ENCODE assay signal across 8 cellular contexts in the genomic region with DNA sequence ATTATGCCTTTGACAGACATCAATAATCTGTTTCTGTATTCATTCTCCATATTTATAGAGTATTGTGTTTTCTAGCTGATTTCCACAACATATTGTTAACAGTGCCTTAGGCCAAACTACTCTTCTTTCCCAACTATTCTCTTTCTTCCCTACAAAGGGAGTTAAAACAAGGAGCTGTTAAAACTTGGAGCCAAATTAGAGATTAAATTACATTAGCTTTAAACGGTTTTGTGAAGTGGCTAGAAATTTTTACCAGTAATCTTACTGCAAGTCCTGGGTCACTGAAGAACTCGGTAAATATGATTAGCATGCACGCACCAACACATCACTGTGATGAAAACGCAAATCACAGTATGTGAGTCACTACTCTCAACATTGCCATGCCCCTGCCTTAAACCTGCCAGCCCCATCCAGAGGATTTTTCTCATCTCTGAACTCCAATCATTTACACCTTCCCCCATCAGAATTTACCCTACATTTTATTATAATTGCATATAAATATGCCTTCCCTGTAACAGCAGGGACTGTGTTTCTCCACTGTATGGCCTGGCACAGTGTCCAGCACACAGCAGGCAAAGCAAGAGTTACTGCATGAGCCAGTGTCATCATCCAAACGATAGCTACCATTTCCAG. TPM values are rescaled to one million over a fixed set of nuclear protein-coding genes. Genes with fewer than 3 reads are reported as not detected.
DNase-seq lines count a peak whose midpoint lies in the region; ATAC-seq and TF ChIP-seq lines count a peak whose summit lies in the region.

No MANE protein-coding gene starts in this region.

- H3K9me2 ChIP-seq in OCI-LY1 (ENCODE audit: low read depth, low read length), result no peaks in the 10 kb centered on the region

- intact Hi-C loops in colonic mucosa (cut with DNase I), result no loop called here

- no peaks in the 10 kb centered on the region for H3K9me3 ChIP-seq in OCI-LY1 (ENCODE audit: low read length)
- H3K9me3 ChIP-seq in colonic mucosa, result no peaks in the 10 kb centered on the region
- H3K9me3 ChIP-seq in mucosa of rectum (ENCODE audit: control insufficient read depth in 2 of 2, low read length in 2 of 2), result peaks cover 0 to 4% of the 10 kb centered on the region in 2 donors

- peaks cover 11% of the 10 kb centered on the region for H3K79me2 ChIP-seq in OCI-LY1 (ENCODE audit: insufficient read depth, low read length)

- ATAC-seq in GM19467 (IDR thresholded peaks at IDR 0.05; ENCODE audit: unreplicated experiment) (no peak), GM18909 (IDR thresholded peaks at IDR 0.05; ENCODE audit: poor library complexity, unreplicated experiment) (no peak)

- DNase-seq in NCI-H2081 (lab: John Stamatoyannopoulos, UW), result peak; percentile 29 to 59
- no peak for DNase-seq in NCI-H2081 treated with DMSO at 0.1 percent for 48 hours (lab: John Stamatoyannopoulos, UW)
- DNase-seq in colonic mucosa, result peak; percentile 30
- no peak for DNase-seq in germinal center (ENCODE audit: low spot score)

- H3K4me2 ChIP-seq in OCI-LY1 (ENCODE audit: low read length), result peak overlapping the region; percentile 89

- H3K27me3 ChIP-seq in OCI-LY1 (ENCODE audit: insufficient read depth, low read length) (no peaks in the 10 kb centered on the region), colonic mucosa (no peaks in the 10 kb centered on the region), mucosa of rectum (ENCODE audit: control insufficient read depth in 2 of 2, insufficient read depth in 2 of 2, low read length in 2 of 2) (no peaks in the 10 kb centered on the region)

- H3K9ac ChIP-seq in OCI-LY1 (ENCODE audit: low read length) (peak overlapping the region; percentile 87), colonic mucosa (ENCODE audit: low read depth in 2 of 2, low read length in 2 of 2) (peak overlapping the region; percentile 84 to 95), mucosa of rectum (ENCODE audit: low read depth in 1 of 2, low read length in 2 of 2) (peak overlapping the region; percentile 94 to 97)

- H3K4me3 ChIP-seq in OCI-LY1 (ENCODE audit: low read depth, low read length, poor library complexity, severe bottlenecking) (peak overlapping the region; percentile 98), colonic mucosa (peak overlapping the region; percentile 54), mucosa of rectum (ENCODE audit: low read length in 2 of 2) (peak overlapping the region; percentile 90 to 94)

- no peak overlapping the region for H2AFZ ChIP-seq in OCI-LY1 (ENCODE audit: low read length)

- H3K36me3 ChIP-seq in OCI-LY1 (ENCODE audit: insufficient read depth, low read length) (peaks cover 20% of the 10 kb centered on the region), colonic mucosa (no peaks in the 10 kb centered on the region), mucosa of rectum (ENCODE audit: control insufficient read depth in 2 of 2, insufficient read depth in 2 of 2, low read length in 2 of 2) (no peaks in the 10 kb centered on the region)

- H3K4me1 ChIP-seq in OCI-LY1 (ENCODE audit: insufficient read depth, low read length, severe bottlenecking) (peaks cover 42% of the 10 kb centered on the region), colonic mucosa (peaks cover 4% of the 10 kb centered on the region), mucosa of rectum (ENCODE audit: control insufficient read depth in 2 of 2, insufficient read depth in 2 of 2, low read length in 2 of 2) (peaks cover 31 to 46% of the 10 kb centered on the region in 2 donors)

- no peaks in the 10 kb centered on the region for H3F3A ChIP-seq in OCI-LY1 (ENCODE audit: insufficient read depth, low read length)

- H4K20me1 ChIP-seq in OCI-LY1 (ENCODE audit: insufficient read depth, low read length), result no peaks in the 10 kb centered on the region

- no peak overlapping the region for H3K27ac ChIP-seq in OCI-LY1 (ENCODE audit: low read depth, low read length, poor library complexity, severe bottlenecking)
- H3K27ac ChIP-seq in colonic mucosa, result peak overlapping the region; percentile 95
- peak overlapping the region; percentile 97 to 98 for H3K27ac ChIP-seq in mucosa of rectum (ENCODE audit: low read depth in 2 of 2, low read length in 2 of 2)

- TF ChIP-seq CTCF in OCI-LY1 (IDR thresholded peaks at IDR 0.05; ENCODE audit: low read length) (no peak), colonic mucosa (IDR thresholded peaks at IDR 0.05) (no peak)

RNA-seq across cellular contexts. Expression of gene PRDX6, which starts 1.5 kb away (rescaled TPM):
- 100 to 1,000 TPM; 308 to 637 TPM for total RNA-seq in colonic mucosa

Comparison
In these comparisons a context has a peak if more than half of its experiments do, and no peak if none do; other contexts are left out.
1. DNase-seq: peak in NCI-H2081 (2 of 2) and colonic mucosa (single experiment); none in NCI-H2081 treated with DMSO at 0.1 percent for 48 hours (single experiment) and germinal center (single experiment).
2. Peak in every context shown above with its lines, with median percentiles within 50 percentile points of each other: H3K4me3 ChIP-seq and H3K9ac ChIP-seq.